Comparison of ENCODE assay signal across 22 cellular contexts in the genomic region with DNA sequence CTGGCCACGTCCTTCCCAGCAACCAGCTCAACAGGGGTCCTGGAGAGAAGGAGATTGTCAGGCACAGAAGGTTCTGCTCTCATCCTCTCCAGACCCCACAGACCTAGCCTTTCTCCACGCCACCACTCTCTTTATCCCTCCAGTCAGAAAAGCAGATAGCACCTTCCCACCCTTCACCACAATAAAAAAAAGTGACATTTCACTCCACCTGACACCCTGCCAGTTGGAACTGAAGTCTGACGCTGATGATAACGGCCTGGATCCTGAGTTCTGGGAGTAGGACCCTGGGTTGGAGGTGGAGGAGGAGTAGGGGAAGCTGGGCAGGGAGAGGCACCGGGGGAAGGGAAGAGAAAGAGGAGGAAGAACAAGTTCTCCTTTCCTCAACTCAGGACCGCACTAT.
"Had no signal": no experiment of that assay in that cellular context is flagged by ENCODE, and none has a peak within 500 bp of the region (broad histone marks: within the 10 kb centered on the region; RNA-seq: fewer than 3 reads in every experiment).

No MANE protein-coding gene starts in this region.

- ATAC-seq: activated CD4-positive, CD25-positive, alpha-beta regulatory T cell treated with anti-CD3 and anti-CD28 coated beads, Interleukin-2, amount 50 U/mL, for 24 hours; activated CD8-positive, alpha-beta memory T cell treated with anti-CD3 and anti-CD28 coated beads, Interleukin-2, amount 10 ng/mL, durations not matched to agents 7 days and 5 days; body of pancreas; esophagus mucosa; natural killer cell had no signal

- H3K9me3 Mint-ChIP-seq: activated CD4-positive, alpha-beta T cell treated with anti-CD3 and anti-CD28 coated beads, Interleukin-2, amount 10 ng/mL, durations not matched to agents 7 days and 5 days; activated naive CD4-positive, alpha-beta T cell treated with anti-CD3 and anti-CD28 coated beads, Interleukin-2, amount 10 ng/mL, durations not matched to agents 7 days and 5 days had no signal

- H3K27ac ChIP-seq: cardiac muscle cell, prostate gland, spleen, testis, vagina, VCaP had no signal

- H3K27ac Mint-ChIP-seq: activated CD4-positive, alpha-beta T cell treated with anti-CD3 and anti-CD28 coated beads, Interleukin-2, amount 10 ng/mL, durations not matched to agents 7 days and 5 days; activated CD8-positive, alpha-beta memory T cell treated with anti-CD3 and anti-CD28 coated beads, Interleukin-2, amount 10 ng/mL, durations not matched to agents 7 days and 5 days; activated CD8-positive, alpha-beta T cell treated with anti-CD3 and anti-CD28 coated beads for 36 hours; activated naive CD4-positive, alpha-beta T cell treated with anti-CD3 and anti-CD28 coated beads, Interleukin-2, amount 10 ng/mL, durations not matched to agents 7 days and 5 days; natural killer cell had no signal

- H3K36me3 ChIP-seq: cardiac muscle cell, prostate gland, spleen, vagina had no signal

- H3K4me1 Mint-ChIP-seq: activated CD4-positive, alpha-beta T cell treated with anti-CD3 and anti-CD28 coated beads, Interleukin-2, amount 10 ng/mL, durations not matched to agents 7 days and 5 days; activated CD8-positive, alpha-beta memory T cell treated with anti-CD3 and anti-CD28 coated beads, Interleukin-2, amount 10 ng/mL, durations not matched to agents 7 days and 5 days; activated naive CD4-positive, alpha-beta T cell treated with anti-CD3 and anti-CD28 coated beads, Interleukin-2, amount 10 ng/mL, durations not matched to agents 7 days and 5 days; natural killer cell had no signal

- H3K4me3 Mint-ChIP-seq: activated CD4-positive, alpha-beta T cell treated with anti-CD3 and anti-CD28 coated beads, Interleukin-2, amount 10 ng/mL, durations not matched to agents 7 days and 5 days; activated CD8-positive, alpha-beta memory T cell treated with anti-CD3 and anti-CD28 coated beads, Interleukin-2, amount 10 ng/mL, durations not matched to agents 7 days and 5 days; activated CD8-positive, alpha-beta T cell treated with anti-CD3 and anti-CD28 coated beads for 36 hours; activated naive CD4-positive, alpha-beta T cell treated with anti-CD3 and anti-CD28 coated beads, Interleukin-2, amount 10 ng/mL, durations not matched to agents 7 days and 5 days; natural killer cell had no signal

- H3K4me1 ChIP-seq: prostate gland, spleen, testis had no signal

- H3K36me3 Mint-ChIP-seq: activated CD8-positive, alpha-beta memory T cell treated with anti-CD3 and anti-CD28 coated beads, Interleukin-2, amount 10 ng/mL, durations not matched to agents 7 days and 5 days; activated naive CD4-positive, alpha-beta T cell treated with anti-CD3 and anti-CD28 coated beads, Interleukin-2, amount 10 ng/mL, durations not matched to agents 7 days and 5 days; natural killer cell had no signal

- H3K27me3 Mint-ChIP-seq: activated CD4-positive, alpha-beta T cell treated with anti-CD3 and anti-CD28 coated beads, Interleukin-2, amount 10 ng/mL, durations not matched to agents 7 days and 5 days; activated CD8-positive, alpha-beta memory T cell treated with anti-CD3 and anti-CD28 coated beads, Interleukin-2, amount 10 ng/mL, durations not matched to agents 7 days and 5 days had no signal

- DNase-seq: activated effector memory CD4-positive, alpha-beta T cell treated with anti-CD3 and anti-CD28 coated beads, Interleukin-2, amount 50 U/mL, for 16 hours; activated T-cell treated with anti-CD3 and anti-CD28 coated beads for 4 hours; amygdala; body of pancreas; effector CD8-positive, alpha-beta T cell; foreskin melanocyte; hippocampal formation; midbrain; natural killer cell; stimulated activated CD4-positive, alpha-beta T cell treated with anti-CD3 and anti-CD28 coated beads, Interleukin-4, amount 100 ng/mL, for 1 hour had no signal

- H3K9me3 ChIP-seq: prostate gland, testis, vagina had no signal

- H3K27me3 ChIP-seq: body of pancreas, cardiac muscle cell, testis, vagina had no signal

- H3K4me3 ChIP-seq: body of pancreas, cardiac muscle cell, prostate gland, spleen, testis, vagina had no signal
